ENCODE assay signal across 22 cellular contexts in the genomic region with DNA sequence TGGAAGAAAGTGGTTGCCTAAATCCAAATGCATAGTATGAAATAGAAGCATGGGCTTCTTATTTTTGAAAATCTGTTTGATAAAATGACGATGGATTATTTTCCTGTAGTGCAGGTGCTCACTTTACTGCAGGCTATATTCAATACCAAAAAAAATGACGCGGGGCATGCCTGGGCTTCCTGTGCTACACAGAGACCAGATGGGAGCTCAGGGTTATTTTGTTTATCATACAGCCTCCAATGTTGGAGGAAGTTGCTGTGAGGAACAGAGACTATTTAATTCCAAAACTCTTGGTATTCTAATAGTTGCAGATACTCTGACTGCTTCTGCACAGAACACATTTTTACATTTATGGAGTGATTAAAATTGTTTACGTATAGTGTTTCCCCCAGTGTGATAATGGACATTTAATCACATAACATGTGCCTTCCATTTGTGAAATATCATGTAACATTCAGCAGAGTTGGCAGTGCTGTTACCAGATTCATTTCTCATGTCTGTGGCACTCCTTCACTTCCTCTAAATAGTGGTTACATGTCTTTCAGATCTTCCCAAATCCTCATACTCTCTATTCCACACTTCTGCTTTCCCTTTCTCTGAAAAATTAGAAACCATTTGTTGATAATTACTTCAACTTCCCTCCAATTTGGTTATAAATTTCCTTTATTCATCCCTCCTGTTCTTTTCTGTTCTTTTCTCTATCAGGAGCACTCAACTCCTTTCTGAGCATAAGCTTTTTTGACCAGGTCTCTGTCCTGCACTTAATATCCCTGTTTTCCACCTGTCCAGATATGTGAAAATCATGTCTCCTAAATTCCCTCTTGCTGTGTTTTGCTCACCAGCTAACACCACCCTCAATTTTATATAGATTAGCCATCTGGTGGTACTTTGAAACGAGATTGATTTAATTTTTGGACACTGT.
DNase-seq lines count a peak whose midpoint lies in the region; ATAC-seq and TF ChIP-seq lines count a peak whose summit lies in the region.
"Had no signal": no experiment of that assay in that cellular context is flagged by ENCODE, and none has a peak within 500 bp of the region (broad histone marks: within the 10 kb centered on the region; RNA-seq: fewer than 3 reads in every experiment).

No MANE protein-coding gene starts in this region.

- H3K27me3 ChIP-seq in SK-N-SH (ENCODE audit: insufficient read depth) (no peaks in the 10 kb centered on the region), left lung (no peaks in the 10 kb centered on the region)

- H3K27ac ChIP-seq in SK-N-SH (ENCODE audit: low read depth in 2 of 2, low read length in 1 of 2): peak overlapping the region in 1 of 2 experiments; percentile 89; a peak in 2 of 4 replicates
- H3K27ac ChIP-seq in left lung: no peak overlapping the region
- H3K27ac ChIP-seq: 22Rv1, epithelial cell of prostate, thoracic aorta had no signal

- no peak overlapping the region for H2AFZ ChIP-seq in SK-N-SH (ENCODE audit: low read depth)

- H3K79me2 ChIP-seq in SK-N-SH (ENCODE audit: insufficient read depth): no peaks in the 10 kb centered on the region

- ATAC-seq in left lung: peak; percentile 54
- no peak for ATAC-seq in GM19397 (IDR thresholded peaks at IDR 0.05; ENCODE audit: unreplicated experiment)
- no peak for ATAC-seq in GM21619 (IDR thresholded peaks at IDR 0.05; ENCODE audit: unreplicated experiment)
- ATAC-seq: activated CD8-positive, alpha-beta T cell treated with anti-CD3 and anti-CD28 coated beads for 36 hours; mucosa of descending colon had no signal

- H3K4me3 ChIP-seq in SK-N-SH (ENCODE audit: low read depth in 2 of 2, low read length in 1 of 2): no peak overlapping the region
- no peak overlapping the region for H3K4me3 ChIP-seq in left lung
- H3K4me3 ChIP-seq: mucosa of descending colon, thoracic aorta had no signal

- H3K9me3 ChIP-seq in SK-N-SH: no peaks in the 10 kb centered on the region
- no peaks in the 10 kb centered on the region for H3K9me3 ChIP-seq in left lung
- H3K9me3 ChIP-seq: mucosa of descending colon, thoracic aorta had no signal

- H4K20me1 ChIP-seq in SK-N-SH (ENCODE audit: insufficient read depth): no peaks in the 10 kb centered on the region

- TF ChIP-seq RAD21 in SK-N-SH (IDR thresholded peaks at IDR 0.05; ENCODE audit: low read length): no peak

- no peaks in the 10 kb centered on the region for H3K9me2 ChIP-seq in SK-N-SH

- H3K9ac ChIP-seq in SK-N-SH: no peak overlapping the region

- intact Hi-C loops in left lung (cut with DNase I): no loop called here

- POLR2A ChIA-PET in SK-N-SH (lab: Yijun Ruan, JAX): no interaction called here

- CTCF ChIA-PET in SK-N-SH (lab: Yijun Ruan, JAX): interaction anchor here (1.6 to 2.7 kb wide), 3 partner anchors 16 to 118 kb away, joined by 7 to 11 read pairs (median 7); no protein-coding TSS in a partner anchor

- H3F3A ChIP-seq in SK-N-SH (replicated peaks; ENCODE audit: insufficient read depth): no peaks in the 10 kb centered on the region

- peak in 1 of 2 experiments; percentile 71; a peak in 1 of 4 replicates for TF ChIP-seq EP300 in SK-N-SH (IDR thresholded peaks at IDR 0.05; ENCODE audit: borderline replicate concordance in 1 of 2, low read depth in 1 of 2, low read length in 1 of 2)

- H3K36me3 ChIP-seq in SK-N-SH (replicated peaks in 1 of 2; ENCODE audit: control insufficient read depth in 1 of 2, insufficient read depth in 2 of 2, low read length in 1 of 2) (no peaks in the 10 kb centered on the region), left lung (no peaks in the 10 kb centered on the region)
- H3K36me3 ChIP-seq: thoracic aorta had no signal

- H3K4me2 ChIP-seq in SK-N-SH: no peak overlapping the region

- no peak for TF ChIP-seq CTCF in SK-N-SH (IDR thresholded peaks at IDR 0.05)
- TF ChIP-seq CTCF in left lung (IDR thresholded peaks at IDR 0.05): no peak

- H3K4me1 ChIP-seq in SK-N-SH (ENCODE audit: control insufficient read depth in 1 of 2, insufficient read depth in 2 of 2, low read depth in 1 of 2, low read length in 1 of 2): peaks cover 0 to 19% of the 10 kb centered on the region in 2 experiments; a peak in 3 of 4 replicates
- no peaks in the 10 kb centered on the region for H3K4me1 ChIP-seq in left lung

- DNase-seq in NCI-H1092 treated with DMSO at 0.1 percent for 48 hours (lab: John Stamatoyannopoulos, UW) (peak; percentile 22), NCI-H1092 (lab: John Stamatoyannopoulos, UW) (no peak), NCI-H1694 treated with DMSO at 0.1 percent for 48 hours (lab: John Stamatoyannopoulos, UW) (peak; percentile 88), SK-N-SH (peak; percentile 13), left lung (no peak)
- no peak for DNase-seq in activated T-cell treated with anti-CD3 and anti-CD28 coated beads, Interleukin-2, amount 50 U/mL, for 48 hours
- DNase-seq: activated B cell treated with CpG ODN at 0.5 μM for 24 hours; activated CD8-positive, alpha-beta T cell treated with anti-CD3 and anti-CD28 coated beads for 36 hours; activated naive CD8-positive, alpha-beta T cell treated with anti-CD3 and anti-CD28 coated beads, Interleukin-2, amount 10 ng/mL, durations not matched to agents 7 days and 5 days; Calu3; HCEC 1CT; left cardiac atrium; mucosa of descending colon; NCI-H1436; NCI-H510A treated with DMSO at 0.1 percent for 48 hours; stimulated activated CD8-positive, alpha-beta memory T cell treated with anti-CD3 and anti-CD28 coated beads, Interleukin-4, amount 100 ng/mL, for 48 hours; T-helper 1 cell had no signal

- 24% methylated on average over 5 of the region's 5 CpGs for WGBS in SK-N-SH (ENCODE audit: low lambda C conversion rate)

TF ChIP-seq in SK-N-SH, 30 proteins besides CTCF, POLR2A, EP300 and RAD21:
- TF ChIP-seq TAF1 (IDR thresholded peaks at IDR 0.05; ENCODE audit: borderline replicate concordance, low read depth, low read length) (no peak), MXI1 (IDR thresholded peaks at IDR 0.05; ENCODE audit: low read depth, low read length) (peak; percentile 35; the same call in 1 of the 2 replicates), SIN3A (IDR thresholded peaks at IDR 0.05; ENCODE audit: borderline replicate concordance, low read depth, low read length) (no peak), NFIC (IDR thresholded peaks at IDR 0.05; ENCODE audit: borderline replicate concordance) (no peak), SMC3 (IDR thresholded peaks at IDR 0.05; ENCODE audit: low read depth, low read length) (no peak), FOSL2 (IDR thresholded peaks at IDR 0.05; ENCODE audit: borderline replicate concordance, low read depth) (no peak), FOXJ3 (CRISPR knock-in tag; IDR thresholded peaks at IDR 0.05) (no peak), IRF3 (IDR thresholded peaks at IDR 0.05; ENCODE audit: low read depth, low read length) (no peak), PBX3 (IDR thresholded peaks at IDR 0.05) (no peak), RCOR1 (IDR thresholded peaks at IDR 0.05; ENCODE audit: low read length) (peak; percentile 46; the same call in 1 of the 2 replicates), RFX5 (IDR thresholded peaks at IDR 0.05; ENCODE audit: low read length) (0 out of 2 replicates have a peak, but pooled peaks have one; percentile 18), ELF1 (IDR thresholded peaks at IDR 0.05) (no peak)
- TF ChIP-seq, protein P1, sequence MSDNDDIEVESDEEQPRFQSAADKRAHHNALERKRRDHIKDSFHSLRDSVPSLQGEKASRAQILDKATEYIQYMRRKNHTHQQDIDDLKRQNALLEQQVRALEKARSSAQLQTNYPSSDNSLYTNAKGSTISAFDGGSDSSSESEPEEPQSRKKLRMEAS (IDR thresholded peaks at IDR 0.05; ENCODE audit: low read depth): no peak
- TF ChIP-seq, protein P2, sequence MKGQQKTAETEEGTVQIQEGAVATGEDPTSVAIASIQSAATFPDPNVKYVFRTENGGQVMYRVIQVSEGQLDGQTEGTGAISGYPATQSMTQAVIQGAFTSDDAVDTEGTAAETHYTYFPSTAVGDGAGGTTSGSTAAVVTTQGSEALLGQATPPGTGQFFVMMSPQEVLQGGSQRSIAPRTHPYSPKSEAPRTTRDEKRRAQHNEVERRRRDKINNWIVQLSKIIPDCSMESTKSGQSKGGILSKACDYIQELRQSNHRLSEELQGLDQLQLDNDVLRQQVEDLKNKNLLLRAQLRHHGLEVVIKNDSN (IDR thresholded peaks at IDR 0.05; ENCODE audit: borderline replicate concordance, low read depth): no peak

Comparison
In these comparisons a context has a peak if more than half of its experiments do, and no peak if none do; other contexts are left out.
1. DNase-seq: peak in NCI-H1092 treated with DMSO at 0.1 percent for 48 hours (single experiment), NCI-H1694 treated with DMSO at 0.1 percent for 48 hours (single experiment) and SK-N-SH (single experiment); none in NCI-H1092 (single experiment), left lung (0 of 2) and activated T-cell treated with anti-CD3 and anti-CD28 coated beads, Interleukin-2, amount 50 U/mL, for 48 hours (0 of 2).